Comparison of ENCODE assay signal across 8 cellular contexts in genomic region chr19:17346109-17346671, GRCh38. TPM values are rescaled to one million over a fixed set of nuclear protein-coding genes. Genes with fewer than 3 reads are reported as not detected.
A peak's percentile ranks its signal among the peaks of the same experiment; 100 is the strongest.
DNase-seq lines count a peak whose midpoint lies in the region; ATAC-seq and TF ChIP-seq lines count a peak whose summit lies in the region.

No MANE protein-coding gene starts in this region.

- 0 out of 2 replicates have a peak overlapping the region, but pooled peaks have one; percentile 6 for H3K4me2 ChIP-seq in PC-9
- H3K4me2 ChIP-seq in neural progenitor cell, result no peak overlapping the region

- peaks cover 9% of the 10 kb centered on the region for H3K4me1 Mint-ChIP-seq in neural progenitor cell

- no TSS peak for BruUV-seq in PC-9 (replicated peaks; lab: Mats Ljungman, UMichigan)

- H3K9me3 Mint-ChIP-seq in neural progenitor cell, result no peaks in the 10 kb centered on the region

- H3K27ac ChIP-seq in PC-9 (no peak overlapping the region), neural progenitor cell (no peak overlapping the region), suprapubic skin (peak overlapping the region; percentile 72)

- no peak overlapping the region for H3K4me3 ChIP-seq in PC-9
- no peak overlapping the region for H3K4me3 ChIP-seq in fibroblast of mammary gland (ENCODE audit: control insufficient read depth, low read depth, low read length)
- no peak overlapping the region for H3K4me3 ChIP-seq in neural progenitor cell
- no peak overlapping the region for H3K4me3 ChIP-seq in suprapubic skin

- 16% methylated on average over 23 of the region's 24 CpGs for WGBS in suprapubic skin

- no peaks in the 10 kb centered on the region for H3K36me3 Mint-ChIP-seq in neural progenitor cell

- no peak overlapping the region for H3K27ac Mint-ChIP-seq in neural progenitor cell

- H3K79me2 ChIP-seq in PC-9 (ENCODE audit: low read depth) (no peaks in the 10 kb centered on the region), neural progenitor cell (ENCODE audit: low read depth) (no peaks in the 10 kb centered on the region)

- no peak overlapping the region for H2AFZ ChIP-seq in PC-9
- H2AFZ ChIP-seq in neural progenitor cell (replicated peaks), result no peak overlapping the region

- intact Hi-C loops in PC-9 (cut with micrococcal nuclease; ENCODE audit: unreplicated experiment), result loop anchor here (1.0 to 5.0 kb wide), 3 partner anchors 40 to 511 kb away; partner anchors contain the start of gene RPL18A

- no peaks in the 10 kb centered on the region for H3K9me3 ChIP-seq in PC-9 (ENCODE audit: insufficient read depth, low read depth)
- no peaks in the 10 kb centered on the region for H3K9me3 ChIP-seq in neural progenitor cell (ENCODE audit: low read depth)
- no peaks in the 10 kb centered on the region for H3K9me3 ChIP-seq in suprapubic skin

- H3K27me3 Mint-ChIP-seq in neural progenitor cell (ENCODE audit: insufficient read depth, low read depth), result peaks cover 7% of the 10 kb centered on the region

- TF ChIP-seq CTCF in PC-9 (conservative IDR thresholded peaks at IDR 0.05) (peak; percentile 94), fibroblast of mammary gland (conservative IDR thresholded peaks at IDR 0.05; ENCODE audit: control insufficient read depth, insufficient read depth, low read depth, low read length) (peak; percentile 76), neural progenitor cell (IDR thresholded peaks at IDR 0.05) (peak; percentile 91), suprapubic skin (IDR thresholded peaks at IDR 0.05) (peak; percentile 94 to 96)

- TF ChIP-seq POLR2A in suprapubic skin (IDR thresholded peaks at IDR 0.05), result no peak

- no peak overlapping the region for H3K9ac ChIP-seq in neural progenitor cell

- H3F3A ChIP-seq in PC-9 (ENCODE audit: insufficient read depth, low read depth) (peaks cover 38% of the 10 kb centered on the region; the same call in 1 of the 2 replicates), neural progenitor cell (ENCODE audit: low read depth) (peaks cover 16% of the 10 kb centered on the region)

- peaks cover 10% of the 10 kb centered on the region for H3K4me1 ChIP-seq in PC-9 (replicated peaks; ENCODE audit: insufficient read depth)
- peaks cover 5% of the 10 kb centered on the region for H3K4me1 ChIP-seq in neural progenitor cell
- peaks cover 35% of the 10 kb centered on the region for H3K4me1 ChIP-seq in suprapubic skin

- DNase-seq in D341Med (ENCODE audit: low spot score) (peak; percentile 90), PC-9 (peak in 1 of 2 experiments; percentile 79), fibroblast of mammary gland (ENCODE audit: low read depth) (peak; percentile 54), neural progenitor cell (ENCODE audit: low spot score) (peak; percentile 83), suprapubic skin (ENCODE audit: low spot score in 2 of 2) (peak in 1 of 2 donors; percentile 78)
- DNase-seq in activated T-cell treated with anti-CD3 and anti-CD28 coated beads, Interleukin-2, amount 50 U/mL, for 1 hour, result peak; percentile 81

- no peaks in the 10 kb centered on the region for H3K9me2 ChIP-seq in PC-9 (ENCODE audit: insufficient read depth)

- CTCF ChIA-PET in PC-9 (lab: Charles Lee), result interaction anchor here (1.1 kb wide), 1 partner anchor 74 kb away, joined by 3 read pairs; the partner anchor contains the start of gene MVB12A

- H4K20me1 ChIP-seq in PC-9 (ENCODE audit: insufficient read depth), result no peaks in the 10 kb centered on the region
- H4K20me1 ChIP-seq in neural progenitor cell (ENCODE audit: low read depth), result no peaks in the 10 kb centered on the region

- no peak overlapping the region for H3K4me3 Mint-ChIP-seq in neural progenitor cell

- POLR2A ChIA-PET in PC-9 (lab: Charles Lee; ENCODE audit: unreplicated experiment), result no interaction called here

- no peak for TF ChIP-seq EP300 in suprapubic skin (IDR thresholded peaks at IDR 0.05)

- H3K27me3 ChIP-seq in PC-9 (ENCODE audit: insufficient read depth, low read depth) (no peaks in the 10 kb centered on the region), neural progenitor cell (no peaks in the 10 kb centered on the region), suprapubic skin (no peaks in the 10 kb centered on the region)

- peak; percentile 71 for ATAC-seq in HG02798 (IDR thresholded peaks at IDR 0.05; ENCODE audit: poor library complexity, unreplicated experiment)
- ATAC-seq in HG03095 (IDR thresholded peaks at IDR 0.05; ENCODE audit: unreplicated experiment), result no peak

- peaks cover 5% of the 10 kb centered on the region; the same call in 1 of the 2 replicates for H3K36me3 ChIP-seq in PC-9 (ENCODE audit: low read depth)
- H3K36me3 ChIP-seq in neural progenitor cell, result no peaks in the 10 kb centered on the region
- peaks cover 7% of the 10 kb centered on the region for H3K36me3 ChIP-seq in suprapubic skin

RNA-seq across cellular contexts. Expression of gene GTPBP3, which starts 8.8 kb away (rescaled TPM):
- total RNA-seq in PC-9 (2021), result 48.8 and 50.7 TPM in 2 replicates
- 13.2 and 47.6 TPM in 2 replicates for total RNA-seq in neural progenitor cell (ENCODE audit: low replicate concordance)
- 10 to 100 TPM; 18.7 to 29.0 (median 25.2) TPM for total RNA-seq in suprapubic skin

RNA-seq across cellular contexts. Expression of gene ANO8, which starts 11.5 kb away (rescaled TPM):
- total RNA-seq in PC-9 (2021) (11.4 and 15.1 TPM in 2 replicates), neural progenitor cell (ENCODE audit: low replicate concordance) (11.4 and 25.0 TPM in 2 replicates), suprapubic skin (10 to 100 TPM; 29.9 to 47.1 (median 37.1) TPM)

RNA-seq across cellular contexts. Expression of gene PLVAP, which starts 31.0 kb away (rescaled TPM):
- total RNA-seq in PC-9 (2021) (not detected in 2 replicates), neural progenitor cell (ENCODE audit: low replicate concordance) (0.11 and 0.37 TPM in 2 replicates), suprapubic skin (10 to 100 TPM; 25.5 to 83.1 (median 26.6) TPM)

RNA-seq across cellular contexts. Expression of gene DDA1, which starts 36.8 kb away (rescaled TPM):
- total RNA-seq in PC-9 (2021) (47.6 and 72.5 TPM in 2 replicates), neural progenitor cell (ENCODE audit: low replicate concordance) (21.9 and 27.7 TPM in 2 replicates), suprapubic skin (10 to 100 TPM; 17.9 to 35.2 (median 22.8) TPM)

RNA-seq across cellular contexts. Expression of gene MRPL34, which starts 40.5 kb away (rescaled TPM):
- 64.8 and 70.8 TPM in 2 replicates for total RNA-seq in PC-9 (2021)
- total RNA-seq in neural progenitor cell (ENCODE audit: low replicate concordance), result 25.9 and 38.8 TPM in 2 replicates
- total RNA-seq in suprapubic skin, result 10 to 100 TPM; 42.7 to 89.5 (median 73.1) TPM

Comparison
In these comparisons a context has a peak if more than half of its experiments do, and no peak if none do; other contexts are left out.
1. RNA of gene PLVAP, which starts 31.0 kb away (total RNA-seq): 25.5 to 83.1 TPM in suprapubic skin; 0.11 to 0.37 TPM in neural progenitor cell and not detected in PC-9; every median in the first group is over 10 times any median in the second.
2. Peak in every context shown above with its lines, with median percentiles within 50 percentile points of each other: CTCF ChIP-seq.